In genomic region chr12:107607464-107608392, GRCh38 we compare ENCODE assay signal across 8 cellular contexts.
DNase-seq lines count a peak whose midpoint lies in the region; ATAC-seq and TF ChIP-seq lines count a peak whose summit lies in the region.

No MANE protein-coding gene starts in this region.

- H3K4me2 ChIP-seq in MM.1S (ENCODE audit: low read depth, low read length), result no peak overlapping the region

- H3K79me2 ChIP-seq in MM.1S (ENCODE audit: low read length), result no peaks in the 10 kb centered on the region

- no peaks in the 10 kb centered on the region for H3K9me3 ChIP-seq in MM.1S (replicated peaks; ENCODE audit: insufficient read depth, low read length)
- H3K9me3 ChIP-seq in neutrophil, result no peaks in the 10 kb centered on the region

- H3K4me3 ChIP-seq in GM12875 (ENCODE audit: low read depth, low read length) (no peak overlapping the region), MM.1S (ENCODE audit: low read length) (no peak overlapping the region), fibroblast of villous mesenchyme (ENCODE audit: low read depth, low read length) (no peak overlapping the region), neutrophil (ENCODE audit: low read depth in 1 of 2, low read length in 1 of 2) (no peak overlapping the region)

- H3K9ac ChIP-seq in MM.1S (ENCODE audit: low read length), result no peak overlapping the region

- peak; percentile 92 for TF ChIP-seq CTCF in GM12875 (IDR thresholded peaks at IDR 0.05; ENCODE audit: borderline replicate concordance, insufficient read depth, low read depth, low read length)
- TF ChIP-seq CTCF in MM.1S (IDR thresholded peaks at IDR 0.05; ENCODE audit: low read length), result peak; percentile 96
- peak; percentile 94 for TF ChIP-seq CTCF in fibroblast of villous mesenchyme (IDR thresholded peaks at IDR 0.05; ENCODE audit: insufficient read depth, low read depth, low read length)
- peak; percentile 75 for TF ChIP-seq CTCF in neutrophil (IDR thresholded peaks at IDR 0.05)

- H3K27me3 ChIP-seq in MM.1S (replicated peaks; ENCODE audit: insufficient read depth, low read length) (no peaks in the 10 kb centered on the region), neutrophil (no peaks in the 10 kb centered on the region)

- H4K20me1 ChIP-seq in MM.1S (ENCODE audit: insufficient read depth, low read length), result no peaks in the 10 kb centered on the region

- H2AFZ ChIP-seq in MM.1S (ENCODE audit: low read length), result no peak overlapping the region

- H3F3A ChIP-seq in MM.1S (ENCODE audit: insufficient read depth, low read length), result no peaks in the 10 kb centered on the region

- no peaks in the 10 kb centered on the region for H3K36me3 ChIP-seq in MM.1S (replicated peaks; ENCODE audit: insufficient read depth, low read length)
- no peaks in the 10 kb centered on the region for H3K36me3 ChIP-seq in neutrophil

- DNase-seq in MM.1S, result peak; percentile 73
- peak; percentile 44 to 83 for DNase-seq in SHP77 (lab: John Stamatoyannopoulos, UW)
- DNase-seq in activated T-helper 9 cell treated with anti-CD3 and anti-CD28 coated beads, Interleukin-2, amount 50 U/mL, for 16 hours (ENCODE audit: low read depth), result peak; percentile 72
- DNase-seq in fibroblast of villous mesenchyme (ENCODE audit: low read depth), result peak; percentile 76
- DNase-seq in stromal cell of bone marrow (ENCODE audit: low read depth), result peak; percentile 36

- no peak overlapping the region for H3K27ac ChIP-seq in MM.1S (ENCODE audit: low read length)
- H3K27ac ChIP-seq in neutrophil, result no peak overlapping the region

- no peaks in the 10 kb centered on the region for H3K4me1 ChIP-seq in MM.1S (ENCODE audit: low read length)
- H3K4me1 ChIP-seq in neutrophil (ENCODE audit: control insufficient read depth in 1 of 2, insufficient read depth in 1 of 2, low read depth in 1 of 2, low read length in 1 of 2), result no peaks in the 10 kb centered on the region

- H3K9me2 ChIP-seq in MM.1S (replicated peaks; ENCODE audit: insufficient read depth, low read length), result no peaks in the 10 kb centered on the region

- no peak for ATAC-seq in GM21825 (IDR thresholded peaks at IDR 0.05; ENCODE audit: unreplicated experiment)
